ENCODE assay signal across 17 cellular contexts in genomic region chr16:86151372-86151950, GRCh38.
"Had no signal": no experiment of that assay in that cellular context is flagged by ENCODE, and none has a peak within 500 bp of the region (broad histone marks: within the 10 kb centered on the region; RNA-seq: fewer than 3 reads in every experiment).

No MANE protein-coding gene starts in this region.

- H3K27me3 ChIP-seq: vagina had no signal

- H3K4me1 ChIP-seq: adrenal gland, left ventricle myocardium inferior, psoas muscle, vagina had no signal

- DNase-seq: activated CD4-positive, alpha-beta T cell treated with anti-CD3 and anti-CD28 coated beads, Interleukin-2, amount 50 U/mL, for 1 hour; activated naive CD4-positive, alpha-beta T cell treated with anti-CD3 and anti-CD28 coated beads, Interleukin-2, amount 50 U/mL, for 16 hours; adrenal gland; caudate nucleus; cortex of kidney; effector memory CD8-positive, alpha-beta T cell; glutamatergic neuron; left ventricle myocardium inferior; natural killer cell; occipital lobe; psoas muscle; stimulated activated CD4-positive, alpha-beta T cell treated with anti-CD3 and anti-CD28 coated beads, Interleukin-2, amount 100 ng/mL, for 48 hours; stimulated activated naive CD8-positive, alpha-beta T cell treated with anti-CD3 and anti-CD28 coated beads, Interleukin-15, Interleukin-2, amounts not matched to agents 100 U/mL and 50 U/mL, for 24 hours had no signal

- H3K4me1 Mint-ChIP-seq: natural killer cell had no signal

- H3K4me3 Mint-ChIP-seq: effector memory CD8-positive, alpha-beta T cell; natural killer cell had no signal

- H3K4me3 ChIP-seq: adrenal gland, left ventricle myocardium inferior, psoas muscle, thoracic aorta, vagina had no signal

- ATAC-seq: effector memory CD8-positive, alpha-beta T cell; natural killer cell; psoas muscle; stimulated activated naive CD8-positive, alpha-beta T cell treated with anti-CD3 and anti-CD28 coated beads, Interleukin-15, Interleukin-2, amounts not matched to agents 100 U/mL and 50 U/mL, for 24 hours had no signal

- H3K9me3 Mint-ChIP-seq: activated T-helper 2 cell treated with anti-CD3 and anti-CD28 coated beads, Interferon-gamma antibody, Interleukin-2, Interleukin-4, amounts not matched to agents 10 μg/mL and 5 μg/mL and 100 μg/mL, durations not matched to agents 14 hours and 24 hours and 36 hours; effector memory CD8-positive, alpha-beta T cell; natural killer cell had no signal

- H3K36me3 ChIP-seq: adrenal gland, left ventricle myocardium inferior, thoracic aorta, vagina had no signal

- H3K27ac ChIP-seq: adrenal gland, epithelial cell of prostate, left ventricle myocardium inferior, psoas muscle, thoracic aorta, vagina had no signal

- H3K9me3 ChIP-seq: adrenal gland, psoas muscle, thoracic aorta, vagina had no signal

- H3K36me3 Mint-ChIP-seq: natural killer cell had no signal

- H3K27ac Mint-ChIP-seq: activated T-helper 2 cell treated with anti-CD3 and anti-CD28 coated beads, Interferon-gamma antibody, Interleukin-2, Interleukin-4, amounts not matched to agents 10 μg/mL and 5 μg/mL and 100 μg/mL, durations not matched to agents 14 hours and 24 hours and 36 hours; effector memory CD8-positive, alpha-beta T cell; natural killer cell had no signal
